In the genomic region with DNA sequence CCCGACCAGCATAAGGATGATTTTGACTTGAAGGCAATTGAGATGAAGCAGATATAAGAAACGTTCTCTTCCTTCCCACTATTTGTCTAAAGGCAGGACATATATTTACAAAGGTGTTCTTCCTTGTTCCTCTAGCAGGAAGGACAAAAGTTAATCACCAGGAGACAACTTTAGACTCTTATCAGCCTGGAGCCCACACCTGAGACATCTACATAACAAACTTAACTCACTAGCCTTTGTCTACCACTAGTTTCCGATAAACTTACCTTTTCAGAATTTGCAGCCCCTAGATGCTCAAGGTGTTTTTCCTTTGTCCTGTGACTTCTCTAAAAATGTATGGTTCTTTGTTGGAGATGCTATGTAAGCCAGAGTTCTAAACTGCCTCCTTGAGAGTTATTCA, we compare ENCODE assay signal across 22 cellular contexts.
"Had no signal": no experiment of that assay in that cellular context is flagged by ENCODE, and none has a peak within 500 bp of the region (broad histone marks: within the 10 kb centered on the region; RNA-seq: fewer than 3 reads in every experiment).

No MANE protein-coding gene starts in this region.

- H3K27me3 ChIP-seq: SJSA1 had no signal

- H3K27ac ChIP-seq: SJSA1, SK-N-MC had no signal

- H3K9me3 ChIP-seq: SJSA1 had no signal

- H3K4me1 ChIP-seq: SJSA1 had no signal

- H3K4me3 ChIP-seq: SJSA1, SK-N-MC had no signal

- FAIRE-seq: RCC 7860 had no signal

- DNase-seq: IMR-90, Karpas-422, KG1, MM.1S, NCI-H1092 treated with DMSO at 0.1 percent for 48 hours, NCI-H1436, NCI-H187, NCI-H2029, NCI-H2081 treated with DMSO at 0.1 percent for 48 hours, NCI-H2171, NCI-H226, NCI-H446, NCI-H510A, NCI-H524 treated with DMSO at 0.1 percent for 48 hours, NCI-H69, NCI-H774, Right ventricle myocardium superior, RPMI8226, SIG-M5 had no signal

- H3K36me3 ChIP-seq: SJSA1 had no signal
